ENCODE assay signal across 8 cellular contexts in the genomic region with DNA sequence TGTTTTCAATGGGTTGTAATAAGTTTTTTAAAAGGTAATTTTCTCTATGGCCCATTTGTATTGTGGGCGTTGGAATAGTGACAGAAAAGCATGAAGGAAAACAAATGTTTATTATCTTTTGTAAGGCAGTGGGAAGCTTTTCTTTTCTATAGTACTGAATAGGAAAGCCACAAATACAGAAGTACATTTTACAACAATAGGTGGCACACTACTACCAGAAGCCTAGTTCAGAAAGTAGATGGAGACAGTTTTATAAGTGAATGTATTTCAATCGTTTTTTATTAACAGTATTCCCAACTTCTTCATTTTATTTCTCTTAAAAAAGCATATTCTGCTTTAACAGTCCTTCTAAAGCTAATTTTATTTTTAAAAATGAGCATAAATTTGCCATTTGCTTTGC.
A peak's percentile ranks its signal among the peaks of the same experiment; 100 is the strongest.
DNase-seq lines count a peak whose midpoint lies in the region; ATAC-seq and TF ChIP-seq lines count a peak whose summit lies in the region.

No MANE protein-coding gene starts in this region.

- H3K36me3 Mint-ChIP-seq in activated CD8-positive, alpha-beta memory T cell treated with anti-CD3 and anti-CD28 coated beads, Interleukin-2, amount 10 ng/mL, durations not matched to agents 7 days and 5 days, result no peaks in the 10 kb centered on the region

- POLR2A ChIA-PET in BJ (lab: Charles Lee), result no interaction called here

- CTCF ChIA-PET in BJ (lab: Yijun Ruan, JAX), result interaction anchor here (0.9 to 2.6 kb wide), 9 partner anchors 9 to 343 kb away, joined by 3 to 16 read pairs (median 4); no protein-coding TSS in a partner anchor
- CTCF ChIA-PET in activated CD8-positive, alpha-beta memory T cell treated with anti-CD3 and anti-CD28 coated beads, Interleukin-2, amount 10 ng/mL, durations not matched to agents 7 days and 5 days (lab: Charles Lee), result no interaction called here

- no peak overlapping the region for H3K4me3 ChIP-seq in BJ (ENCODE audit: low read depth, low read length)

- no peaks in the 10 kb centered on the region for H3K27me3 Mint-ChIP-seq in activated CD8-positive, alpha-beta memory T cell treated with anti-CD3 and anti-CD28 coated beads, Interleukin-2, amount 10 ng/mL, durations not matched to agents 7 days and 5 days

- H3K9me3 Mint-ChIP-seq in activated CD8-positive, alpha-beta memory T cell treated with anti-CD3 and anti-CD28 coated beads, Interleukin-2, amount 10 ng/mL, durations not matched to agents 7 days and 5 days (ENCODE audit: low read depth), result no peaks in the 10 kb centered on the region

- ATAC-seq in left lobe of liver, result peak; percentile 79
- no peak for ATAC-seq in activated CD8-positive, alpha-beta memory T cell treated with anti-CD3 and anti-CD28 coated beads, Interleukin-2, amount 10 ng/mL, durations not matched to agents 7 days and 5 days

- no peaks in the 10 kb centered on the region for H3K4me1 Mint-ChIP-seq in activated CD8-positive, alpha-beta memory T cell treated with anti-CD3 and anti-CD28 coated beads, Interleukin-2, amount 10 ng/mL, durations not matched to agents 7 days and 5 days

- H3K27ac Mint-ChIP-seq in activated CD8-positive, alpha-beta memory T cell treated with anti-CD3 and anti-CD28 coated beads, Interleukin-2, amount 10 ng/mL, durations not matched to agents 7 days and 5 days, result no peak overlapping the region

- DNase-seq in BJ (ENCODE audit: low read depth) (no peak), LHCN-M2 (ENCODE audit: low read depth) (peak; percentile 46), amniotic epithelial cell (ENCODE audit: low read depth) (peak; percentile 25), left lobe of liver (ENCODE audit: low spot score) (no peak), globus pallidus (ENCODE audit: low spot score) (no peak), retina (no peak), D341Med (ENCODE audit: low spot score) (no peak)
- DNase-seq in activated CD8-positive, alpha-beta memory T cell treated with anti-CD3 and anti-CD28 coated beads, Interleukin-2, amount 10 ng/mL, durations not matched to agents 7 days and 5 days, result no peak

- peak; percentile 41 for TF ChIP-seq CTCF in BJ (IDR thresholded peaks at IDR 0.05; ENCODE audit: insufficient read depth, low read depth, low read length)

- H3K36me3 ChIP-seq in BJ (ENCODE audit: control insufficient read depth, insufficient read depth, low read length), result no peaks in the 10 kb centered on the region

- H3K4me3 Mint-ChIP-seq in activated CD8-positive, alpha-beta memory T cell treated with anti-CD3 and anti-CD28 coated beads, Interleukin-2, amount 10 ng/mL, durations not matched to agents 7 days and 5 days, result no peak overlapping the region

- no peaks in the 10 kb centered on the region for H3K27me3 ChIP-seq in BJ (ENCODE audit: control insufficient read depth, insufficient read depth, low read length)

Comparison
In these comparisons a context has a peak if more than half of its experiments do, and no peak if none do; other contexts are left out.
1. DNase-seq: peak in LHCN-M2 (single experiment) and amniotic epithelial cell (single experiment); none in BJ (single experiment), left lobe of liver (single experiment), globus pallidus (single experiment), retina (single experiment), D341Med (single experiment) and activated CD8-positive, alpha-beta memory T cell treated with anti-CD3 and anti-CD28 coated beads, Interleukin-2, amount 10 ng/mL, durations not matched to agents 7 days and 5 days (single experiment).